Comparison of ENCODE assay signal across 26 cellular contexts in genomic region chr12:90910958-90911357, GRCh38. TPM values are rescaled to one million over a fixed set of nuclear protein-coding genes. Genes with fewer than 3 reads are reported as not detected.
DNase-seq lines count a peak whose midpoint lies in the region; ATAC-seq, FAIRE-seq and TF ChIP-seq lines count a peak whose summit lies in the region.
"Had no signal": no experiment of that assay in that cellular context is flagged by ENCODE, and none has a peak within 500 bp of the region (broad histone marks: within the 10 kb centered on the region; RNA-seq: fewer than 3 reads in every experiment).

No MANE protein-coding gene starts in this region.

- CTCF ChIA-PET in SK-N-SH (lab: Yijun Ruan, JAX), result interaction anchor here (0.7 to 1.1 kb wide), 3 partner anchors 49 to 1367 kb away, joined by 3 to 5 read pairs (median 3); no protein-coding TSS in a partner anchor

- H3K27me3 Mint-ChIP-seq in astrocyte (ENCODE audit: low read depth, unreplicated experiment), result no peaks in the 10 kb centered on the region
- no peaks in the 10 kb centered on the region for H3K27me3 Mint-ChIP-seq in natural killer cell (ENCODE audit: low read depth in 2 of 2)
- H3K27me3 Mint-ChIP-seq: CD4-positive, alpha-beta memory T cell; IgD-negative memory B cell had no signal

- H3K36me3 ChIP-seq in SK-N-SH (replicated peaks in 1 of 2; ENCODE audit: control insufficient read depth in 1 of 2, insufficient read depth in 2 of 2, low read length in 1 of 2) (no peaks in the 10 kb centered on the region), astrocyte (ENCODE audit: insufficient read depth, low read length) (no peaks in the 10 kb centered on the region)
- H3K36me3 ChIP-seq: BLaER1 had no signal

- intact Hi-C loops in natural killer cell (cut with micrococcal nuclease), result no loop called here

- no peak for DNase-seq in SK-N-SH
- DNase-seq in astrocyte (ENCODE audit: low read depth), result peak; percentile 12
- peak; percentile 38 for DNase-seq in fibroblast of pulmonary artery (ENCODE audit: low read depth)
- no peak for DNase-seq in natural killer cell
- no peak for DNase-seq in RKO (ENCODE audit: low spot score)
- DNase-seq in superior temporal gyrus (ENCODE audit: extremely low spot score), result no peak
- DNase-seq: CD4-positive, alpha-beta memory T cell; DMS53; DND-41; EL; H7; HFFc6 had no signal

- H3K9me3 ChIP-seq in SK-N-SH (no peaks in the 10 kb centered on the region), astrocyte (ENCODE audit: insufficient read depth, low read depth, low read length) (no peaks in the 10 kb centered on the region)
- H3K9me3 ChIP-seq: A549, BLaER1 had no signal

- H3K27ac Mint-ChIP-seq in astrocyte (ENCODE audit: unreplicated experiment), result no peak overlapping the region
- no peak overlapping the region for H3K27ac Mint-ChIP-seq in natural killer cell
- H3K27ac Mint-ChIP-seq: CD14-positive monocyte; CD4-positive, alpha-beta memory T cell; GM23338; HFFc6; IgD-negative memory B cell had no signal

- ATAC-seq in SK-N-SH treated with all-trans-retinoic acid at 6 μM for 48 hours, result no peak
- no peak for ATAC-seq in HG03135 (IDR thresholded peaks at IDR 0.05; ENCODE audit: unreplicated experiment)
- ATAC-seq in natural killer cell, result no peak
- ATAC-seq: A549, GM12878, GM23338, HCT116 had no signal

- TF ChIP-seq CTCF in SK-N-SH (IDR thresholded peaks at IDR 0.05) (no peak), astrocyte (IDR thresholded peaks at IDR 0.05; ENCODE audit: insufficient read depth, low read depth, low read length) (no peak), fibroblast of pulmonary artery (IDR thresholded peaks at IDR 0.05; ENCODE audit: low read length, missing control alignments) (no peak), natural killer cell (IDR thresholded peaks at IDR 0.05) (no peak)

- no peaks in the 10 kb centered on the region for H3K9me2 ChIP-seq in SK-N-SH

- no peak for TF ChIP-seq RAD21 in SK-N-SH (IDR thresholded peaks at IDR 0.05; ENCODE audit: low read length)

- H3K4me3 Mint-ChIP-seq in astrocyte (ENCODE audit: unreplicated experiment) (no peak overlapping the region), natural killer cell (no peak overlapping the region)
- H3K4me3 Mint-ChIP-seq: CD14-positive monocyte; CD4-positive, alpha-beta memory T cell; GM23338; HFFc6; IgD-negative memory B cell had no signal

- peaks cover 1% of the 10 kb centered on the region for H3K9me3 Mint-ChIP-seq in astrocyte (ENCODE audit: unreplicated experiment)
- no peaks in the 10 kb centered on the region for H3K9me3 Mint-ChIP-seq in natural killer cell
- H3K9me3 Mint-ChIP-seq: GM23338, HFFc6, IgD-negative memory B cell had no signal

- H3K4me1 ChIP-seq in SK-N-SH (ENCODE audit: control insufficient read depth in 1 of 2, insufficient read depth in 2 of 2, low read depth in 1 of 2, low read length in 1 of 2) (peaks cover 0 to 13% of the 10 kb centered on the region in 2 experiments), astrocyte (ENCODE audit: insufficient read depth, low read length) (peaks cover 4% of the 10 kb centered on the region)
- H3K4me1 ChIP-seq: A549, BLaER1 had no signal

- no peak for FAIRE-seq in astrocyte (lab: Jason Lieb, UNC)
- FAIRE-seq: A549, GM12878, GM19239, HTR-8/SVneo had no signal

- H3K36me3 Mint-ChIP-seq in astrocyte (ENCODE audit: low read depth, unreplicated experiment), result no peaks in the 10 kb centered on the region
- no peaks in the 10 kb centered on the region for H3K36me3 Mint-ChIP-seq in natural killer cell
- H3K36me3 Mint-ChIP-seq: CD14-positive monocyte; CD4-positive, alpha-beta memory T cell; IgD-negative memory B cell had no signal

- no peak overlapping the region for H3K4me3 ChIP-seq in SK-N-SH (ENCODE audit: low read depth in 2 of 2, low read length in 1 of 2)
- H3K4me3 ChIP-seq in astrocyte (ENCODE audit: insufficient read depth, low read depth, low read length), result no peak overlapping the region
- no peak overlapping the region for H3K4me3 ChIP-seq in fibroblast of pulmonary artery (replicated peaks; ENCODE audit: low read depth, low read length)
- H3K4me3 ChIP-seq: A549, BLaER1, GM12878, GM23338 had no signal

- H2AFZ ChIP-seq in SK-N-SH (ENCODE audit: low read depth) (peak overlapping the region; percentile 21), astrocyte (ENCODE audit: low read depth, low read length) (no peak overlapping the region)
- H2AFZ ChIP-seq: GM23338 had no signal

- POLR2A ChIA-PET in SK-N-SH (lab: Yijun Ruan, JAX), result no interaction called here

- H3K27me3 ChIP-seq in SK-N-SH (ENCODE audit: insufficient read depth), result no peaks in the 10 kb centered on the region
- no peaks in the 10 kb centered on the region for H3K27me3 ChIP-seq in astrocyte (ENCODE audit: insufficient read depth, low read length)
- H3K27me3 ChIP-seq: BLaER1 had no signal

- H3K9ac ChIP-seq in SK-N-SH (no peak overlapping the region), astrocyte (ENCODE audit: low read length) (no peak overlapping the region)
- H3K9ac ChIP-seq: BLaER1 had no signal

- 84% methylated on average over 3 of the region's 3 CpGs for WGBS in SK-N-SH (ENCODE audit: low lambda C conversion rate)

- no peak for TF ChIP-seq EP300 in SK-N-SH (IDR thresholded peaks at IDR 0.05; ENCODE audit: borderline replicate concordance in 1 of 2, low read depth in 1 of 2, low read length in 1 of 2)

- H3F3A ChIP-seq in SK-N-SH (replicated peaks; ENCODE audit: insufficient read depth), result peaks cover 25% of the 10 kb centered on the region

- H3K79me2 ChIP-seq in SK-N-SH (ENCODE audit: insufficient read depth), result no peaks in the 10 kb centered on the region
- H3K79me2 ChIP-seq in astrocyte (ENCODE audit: insufficient read depth, low read length), result no peaks in the 10 kb centered on the region

- no peak overlapping the region for H3K27ac ChIP-seq in SK-N-SH (ENCODE audit: low read depth in 2 of 2, low read length in 1 of 2)
- no peak overlapping the region for H3K27ac ChIP-seq in astrocyte (ENCODE audit: low read depth, low read length)
- H3K27ac ChIP-seq: 22Rv1, A549, BLaER1 had no signal

- H3K4me2 ChIP-seq in SK-N-SH, result no peak overlapping the region
- H3K4me2 ChIP-seq in astrocyte (ENCODE audit: low read length), result no peak overlapping the region
- H3K4me2 ChIP-seq: A549, BLaER1, GM23338 had no signal

- H4K20me1 ChIP-seq in SK-N-SH (ENCODE audit: insufficient read depth) (no peaks in the 10 kb centered on the region), astrocyte (ENCODE audit: insufficient read depth, low read length) (no peaks in the 10 kb centered on the region)
- H4K20me1 ChIP-seq: BLaER1 had no signal

- H3K4me1 Mint-ChIP-seq in astrocyte (ENCODE audit: low read depth, unreplicated experiment), result peaks cover 6% of the 10 kb centered on the region
- no peaks in the 10 kb centered on the region for H3K4me1 Mint-ChIP-seq in natural killer cell
- H3K4me1 Mint-ChIP-seq: CD14-positive monocyte; CD4-positive, alpha-beta memory T cell; GM23338; IgD-negative memory B cell had no signal

TF ChIP-seq in SK-N-SH, 30 proteins besides CTCF, POLR2A, EP300 and RAD21 (continues in another document):
- TF ChIP-seq TCF12 (IDR thresholded peaks at IDR 0.05) (no peak), RFX5 (IDR thresholded peaks at IDR 0.05; ENCODE audit: low read length) (no peak), MEF2A (IDR thresholded peaks at IDR 0.05; ENCODE audit: borderline replicate concordance, low read depth) (no peak), MXI1 (IDR thresholded peaks at IDR 0.05; ENCODE audit: low read depth, low read length) (no peak), ZBTB33 (IDR thresholded peaks at IDR 0.05; ENCODE audit: borderline replicate concordance, low read depth) (no peak)

TF ChIP-seq in SK-N-SH treated with all-trans-retinoic acid at 6 μM for 48 hours, 23 proteins besides CTCF, POLR2A, EP300 and RAD21 (continues in another document):
- TF ChIP-seq ARNTL (CRISPR knock-in tag; IDR thresholded peaks at IDR 0.05; ENCODE audit: borderline replicate concordance, low read depth) (no peak), ISL1 (CRISPR knock-in tag; IDR thresholded peaks at IDR 0.05) (no peak), CSRNP3 (CRISPR knock-in tag; IDR thresholded peaks at IDR 0.05) (no peak), ESRRG (CRISPR knock-in tag; IDR thresholded peaks at IDR 0.05) (no peak), TSHZ2 (CRISPR knock-in tag; IDR thresholded peaks at IDR 0.05) (no peak), GLIS3 (CRISPR knock-in tag; IDR thresholded peaks at IDR 0.05) (no peak)

RNA-seq across cellular contexts. Expression of gene CCER1, which starts 44.0 kb away (rescaled TPM):
- polyA plus RNA-seq in SK-N-SH (2012; rRNA removed), result not detected in 2 replicates
- polyA plus RNA-seq in SK-N-SH (2012; cell fraction: cytosol; rRNA removed), result not detected in 2 replicates
- not detected in 2 replicates for polyA plus RNA-seq in SK-N-SH (2012; cell fraction: nucleus; rRNA removed)
- total RNA-seq in astrocyte (not detected in 2 replicates), natural killer cell (not detected)
- total RNA-seq: CD4-positive, alpha-beta memory T cell; G401; GM12878; GM23338; H7; HFFc6 had no signal
- polyA plus RNA-seq: A549; AG04450; CD14-positive monocyte; CD4-positive, alpha-beta memory T cell; GM23338; IgD-negative memory B cell had no signal

Comparison
In these comparisons a context has a peak if more than half of its experiments do, and no peak if none do; other contexts are left out.
1. DNase-seq: peak in astrocyte (single experiment) and fibroblast of pulmonary artery (single experiment); none in SK-N-SH (single experiment), natural killer cell (single experiment), RKO (single experiment) and superior temporal gyrus (single experiment).